In the genomic region with DNA sequence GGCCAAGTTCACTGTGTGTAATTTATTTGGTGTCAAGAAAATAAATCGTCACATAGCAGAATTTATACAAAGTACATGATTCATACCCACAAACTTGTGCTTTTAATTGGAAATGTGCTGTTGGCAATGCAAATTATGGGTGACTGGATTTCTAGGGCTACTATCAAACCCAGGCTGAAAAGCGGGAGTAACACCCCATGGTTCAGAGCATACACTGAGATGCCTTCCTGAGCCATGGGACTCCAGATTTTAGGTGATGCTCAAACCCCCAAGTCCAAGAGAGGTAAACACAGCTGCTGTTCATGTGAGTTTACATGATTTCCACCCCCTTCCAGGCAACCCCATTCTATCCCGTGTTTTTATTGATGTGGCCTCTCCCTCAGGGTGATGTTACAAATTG, we compare ENCODE assay signal across 26 cellular contexts.
A peak's percentile ranks its signal among the peaks of the same experiment; 100 is the strongest.
DNase-seq lines count a peak whose midpoint lies in the region; ATAC-seq and TF ChIP-seq lines count a peak whose summit lies in the region.
"Had no signal": no experiment of that assay in that cellular context is flagged by ENCODE, and none has a peak within 500 bp of the region (broad histone marks: within the 10 kb centered on the region; RNA-seq: fewer than 3 reads in every experiment).

No MANE protein-coding gene starts in this region.

- H3K27ac ChIP-seq in IMR-90 (ENCODE audit: insufficient read depth, low read length): no peak overlapping the region
- H3K27ac ChIP-seq in OCI-LY3 (ENCODE audit: low read length): no peak overlapping the region
- no peak overlapping the region for H3K27ac ChIP-seq in neural progenitor cell
- H3K27ac ChIP-seq in tibial artery: no peak overlapping the region
- H3K27ac ChIP-seq: A549, cardiac muscle cell, coronary artery, esophagus muscularis mucosa, left lung, upper lobe of right lung had no signal

- H3K4me3 Mint-ChIP-seq in neural progenitor cell: no peak overlapping the region
- H3K4me3 Mint-ChIP-seq: activated CD4-positive, alpha-beta T cell treated with anti-CD3 and anti-CD28 coated beads for 36 hours; activated T-cell treated with anti-CD3 and anti-CD28 coated beads, Interleukin-2, amount 50 U/mL, for 4 hours; effector memory CD8-positive, alpha-beta T cell; T-helper 1 cell treated with Interleukin-12 subunit alpha and Interleukin-12 subunit beta and Interleukin-4 antibody, amounts not matched to agents 30 μg/mL and 1 μg/mL, for 36 hours had no signal

- DNase-seq in NCI-H2107 treated with DMSO at 0.1 percent for 48 hours (lab: John Stamatoyannopoulos, UW; ENCODE audit: unreplicated experiment) (peak; percentile 86), NCI-H2107 (lab: John Stamatoyannopoulos, UW) (no peak), IMR-90 (peak; percentile 19), neural progenitor cell (ENCODE audit: low spot score) (no peak), DMS53 (lab: John Stamatoyannopoulos, UW) (no peak), tibial artery (no peak)
- DNase-seq: activated CD4-positive, alpha-beta T cell treated with anti-CD3 and anti-CD28 coated beads for 36 hours; activated naive CD4-positive, alpha-beta T cell treated with Interleukin-2 at 50 U/mL for 16 hours; activated T-cell treated with anti-CD3 and anti-CD28 coated beads, Interleukin-2, amount 50 U/mL, for 4 hours; Caco-2; effector memory CD8-positive, alpha-beta T cell; KG1; left lung; mesendoderm; NCI-H1930; small intestine; stimulated activated CD4-positive, alpha-beta T cell treated with anti-CD3 and anti-CD28 coated beads, Interleukin-2, amount 100 ng/mL, for 24 hours; substantia nigra; upper lobe of right lung had no signal

- BruUV-seq in IMR-90 (replicated peaks; lab: Mats Ljungman, UMichigan): no TSS peak

- H3K36me3 ChIP-seq in IMR-90 (ENCODE audit: control insufficient read depth, insufficient read depth, low read length): no peaks in the 10 kb centered on the region
- H3K36me3 ChIP-seq in OCI-LY3 (replicated peaks; ENCODE audit: low read depth, low read length): no peaks in the 10 kb centered on the region
- H3K36me3 ChIP-seq in neural progenitor cell: no peaks in the 10 kb centered on the region
- H3K36me3 ChIP-seq in tibial artery: no peaks in the 10 kb centered on the region
- H3K36me3 ChIP-seq: cardiac muscle cell, esophagus muscularis mucosa, left lung, upper lobe of right lung had no signal

- H2BK5ac ChIP-seq in IMR-90 (ENCODE audit: low read depth, low read length, poor library complexity, severe bottlenecking): no peak overlapping the region

- no peak for TF ChIP-seq RAD21 in IMR-90 (IDR thresholded peaks at IDR 0.05; ENCODE audit: low read length)

- H3K79me1 ChIP-seq in IMR-90 (ENCODE audit: low read depth in 1 of 2, low read length in 2 of 2): no peaks in the 10 kb centered on the region

- TF ChIP-seq POLR2A in IMR-90 (IDR thresholded peaks at IDR 0.05; ENCODE audit: low read depth, low read length): no peak

- H3K4me1 ChIP-seq in IMR-90 (ENCODE audit: control insufficient read depth, insufficient read depth, low read length): peaks cover 5% of the 10 kb centered on the region
- H3K4me1 ChIP-seq in OCI-LY3 (ENCODE audit: low read length): peaks cover 24% of the 10 kb centered on the region
- peaks cover 7% of the 10 kb centered on the region for H3K4me1 ChIP-seq in neural progenitor cell
- peaks cover 0 to 15% (median 3%) of the 10 kb centered on the region in 4 donors for H3K4me1 ChIP-seq in tibial artery

- H3K4ac ChIP-seq in IMR-90 (ENCODE audit: low read depth, low read length): no peak overlapping the region

- H3K4me3 ChIP-seq in IMR-90 (ENCODE audit: insufficient read depth, low read depth, low read length) (no peak overlapping the region), OCI-LY3 (ENCODE audit: low read length) (0 out of 2 replicates have a peak overlapping the region, but pooled peaks have one; percentile 8), neural progenitor cell (no peak overlapping the region), tibial artery (no peak overlapping the region)
- H3K4me3 ChIP-seq: A549, cardiac muscle cell, coronary artery, esophagus muscularis mucosa, left lung, upper lobe of right lung had no signal

- H4K20me1 ChIP-seq in IMR-90 (ENCODE audit: insufficient read depth, low read length) (no peaks in the 10 kb centered on the region), OCI-LY3 (ENCODE audit: insufficient read depth, low read length) (no peaks in the 10 kb centered on the region), neural progenitor cell (ENCODE audit: low read depth) (no peaks in the 10 kb centered on the region)

- no peak overlapping the region for H3K14ac ChIP-seq in IMR-90 (replicated peaks; ENCODE audit: low read depth, low read length)

- no peak overlapping the region for H2AK5ac ChIP-seq in IMR-90 (ENCODE audit: low read depth, low read length)

- no peak overlapping the region for H2BK15ac ChIP-seq in IMR-90 (ENCODE audit: low read depth, low read length)

- H3K36me3 Mint-ChIP-seq in neural progenitor cell: no peaks in the 10 kb centered on the region

- peak overlapping the region; percentile 64 for H3K27ac Mint-ChIP-seq in neural progenitor cell
- H3K27ac Mint-ChIP-seq: activated CD4-positive, alpha-beta T cell treated with anti-CD3 and anti-CD28 coated beads for 36 hours; effector memory CD8-positive, alpha-beta T cell; T-helper 1 cell treated with Interleukin-12 subunit alpha and Interleukin-12 subunit beta and Interleukin-4 antibody, amounts not matched to agents 30 μg/mL and 1 μg/mL, for 36 hours had no signal

- H3K79me2 ChIP-seq in OCI-LY3 (ENCODE audit: low read length) (no peaks in the 10 kb centered on the region), neural progenitor cell (ENCODE audit: low read depth) (no peaks in the 10 kb centered on the region)

- H3K4me1 Mint-ChIP-seq in neural progenitor cell: peaks cover 40% of the 10 kb centered on the region

- H4K91ac ChIP-seq in IMR-90 (ENCODE audit: insufficient read depth, low read depth, low read length): no peak overlapping the region

- no peak overlapping the region for H3K18ac ChIP-seq in IMR-90 (ENCODE audit: low read depth, low read length)

- H4K8ac ChIP-seq in IMR-90 (ENCODE audit: low read depth in 2 of 2, low read length in 2 of 2): no peak overlapping the region

- intact Hi-C loops in IMR-90 (cut with micrococcal nuclease) (no loop called here), tibial artery (cut with DNase I; ENCODE audit: low total_unique reads) (no loop called here)

- H3K27me3 ChIP-seq in IMR-90 (ENCODE audit: control insufficient read depth, insufficient read depth, low read length) (peaks cover 11% of the 10 kb centered on the region), OCI-LY3 (ENCODE audit: low read depth, low read length) (peaks cover 11% of the 10 kb centered on the region), neural progenitor cell (no peaks in the 10 kb centered on the region), tibial artery (no peaks in the 10 kb centered on the region)
- H3K27me3 ChIP-seq: cardiac muscle cell, esophagus muscularis mucosa, left lung, upper lobe of right lung had no signal

- ATAC-seq in IMR-90 (ENCODE audit: low read depth) (no peak; the same call in 1 of the 2 replicates), GM21423 (IDR thresholded peaks at IDR 0.05; ENCODE audit: unreplicated experiment) (no peak)
- ATAC-seq: A549; activated CD4-positive, alpha-beta T cell treated with anti-CD3 and anti-CD28 coated beads for 36 hours; effector memory CD8-positive, alpha-beta T cell had no signal

- no peak overlapping the region for H2BK120ac ChIP-seq in IMR-90 (ENCODE audit: low read depth, low read length)

- CTCF ChIA-PET in IMR-90 (lab: Yijun Ruan, JAX): no interaction called here

- H4K5ac ChIP-seq in IMR-90 (ENCODE audit: low read depth, low read length): no peak overlapping the region

- peaks cover 7% of the 10 kb centered on the region for H3K9me3 Mint-ChIP-seq in neural progenitor cell
- H3K9me3 Mint-ChIP-seq: activated T-cell treated with anti-CD3 and anti-CD28 coated beads, Interleukin-2, amount 50 U/mL, for 4 hours; effector memory CD8-positive, alpha-beta T cell had no signal

- dilution Hi-C loops in IMR-90 (cut with HindIII; ENCODE audit: low sequenced_read_pairs, unreplicated experiment): no loop called here

- H3K9me3 ChIP-seq in IMR-90 (ENCODE audit: control insufficient read depth, insufficient read depth, low read length): no peaks in the 10 kb centered on the region
- no peaks in the 10 kb centered on the region for H3K9me3 ChIP-seq in OCI-LY3 (ENCODE audit: insufficient read depth, low read length)
- no peaks in the 10 kb centered on the region for H3K9me3 ChIP-seq in neural progenitor cell (ENCODE audit: low read depth)
- no peaks in the 10 kb centered on the region for H3K9me3 ChIP-seq in tibial artery
- H3K9me3 ChIP-seq: A549, Caco-2, esophagus muscularis mucosa, left lung, upper lobe of right lung had no signal

- no peak overlapping the region for H2BK20ac ChIP-seq in IMR-90 (ENCODE audit: low read depth, low read length)

- peaks cover 3% of the 10 kb centered on the region for H3K27me3 Mint-ChIP-seq in neural progenitor cell (ENCODE audit: insufficient read depth, low read depth)
- H3K27me3 Mint-ChIP-seq: activated CD4-positive, alpha-beta T cell treated with anti-CD3 and anti-CD28 coated beads for 36 hours; effector memory CD8-positive, alpha-beta T cell had no signal

- H3K9me1 ChIP-seq in IMR-90 (ENCODE audit: insufficient read depth, low read length): peaks cover under 1% of the 10 kb centered on the region; the same call in 1 of the 2 replicates

- no peak overlapping the region for H3K56ac ChIP-seq in IMR-90 (ENCODE audit: extremely low read depth, insufficient read depth, low read length)

- POLR2A ChIA-PET in IMR-90 (lab: Charles Lee; ENCODE audit: unreplicated experiment): no interaction called here

- no peak for TF ChIP-seq CTCF in IMR-90 (conservative IDR thresholded peaks at IDR 0.05; ENCODE audit: low read depth, low read length)
- TF ChIP-seq CTCF in OCI-LY3 (IDR thresholded peaks at IDR 0.05; ENCODE audit: low read depth, low read length): no peak
- TF ChIP-seq CTCF in neural progenitor cell (IDR thresholded peaks at IDR 0.05): no peak
- no peak for TF ChIP-seq CTCF in tibial artery (IDR thresholded peaks at IDR 0.05)

- no peak overlapping the region for H3K23ac ChIP-seq in IMR-90 (ENCODE audit: low read depth, low read length)

- in situ Hi-C loops in IMR-90 (cut with MboI; ENCODE audit: low sequenced_read_pairs): no loop called here

- H3K9ac ChIP-seq in IMR-90 (ENCODE audit: low read depth, low read length): no peak overlapping the region
- peak overlapping the region; percentile 25; the same call in 1 of the 2 replicates for H3K9ac ChIP-seq in OCI-LY3 (ENCODE audit: low read length)
- no peak overlapping the region for H3K9ac ChIP-seq in neural progenitor cell

- no peak overlapping the region for H2AK9ac ChIP-seq in IMR-90 (replicated peaks; ENCODE audit: low read depth, low read length, poor library complexity)

- WGBS in IMR-90 (ENCODE audit: extremely low coverage in 2 of 2, insufficient read length in 1 of 2), 2 experiments: no CpG with 5 or more reads among the region's 3 CpGs

- H3F3A ChIP-seq in neural progenitor cell (ENCODE audit: low read depth): no peaks in the 10 kb centered on the region

- H2AFZ ChIP-seq in IMR-90 (replicated peaks; ENCODE audit: low read length, poor library complexity): no peak overlapping the region
- peak overlapping the region; percentile 60; the same call in 1 of the 2 replicates for H2AFZ ChIP-seq in OCI-LY3 (ENCODE audit: low read depth, low read length)
- no peak overlapping the region for H2AFZ ChIP-seq in neural progenitor cell (replicated peaks)

- no peak overlapping the region for H3K4me2 ChIP-seq in IMR-90 (ENCODE audit: low read depth, low read length)
- peak overlapping the region; percentile 69 for H3K4me2 ChIP-seq in OCI-LY3 (ENCODE audit: low read length)
- H3K4me2 ChIP-seq in neural progenitor cell: no peak overlapping the region
- H3K4me2 ChIP-seq: A549 had no signal

Comparison
In these comparisons a context has a peak if more than half of its experiments do, and no peak if none do; other contexts are left out.
1. DNase-seq: peak in NCI-H2107 treated with DMSO at 0.1 percent for 48 hours (single experiment) and IMR-90 (single experiment); none in NCI-H2107 (single experiment), neural progenitor cell (single experiment), DMS53 (single experiment) and tibial artery (0 of 2).